Comparison of ENCODE assay signal across 33 cellular contexts in genomic region chr3:77599948-77600347, GRCh38.
"Had no signal": no experiment of that assay in that cellular context is flagged by ENCODE, and none has a peak within 500 bp of the region (broad histone marks: within the 10 kb centered on the region; RNA-seq: fewer than 3 reads in every experiment).

No MANE protein-coding gene starts in this region.

- H3K27ac ChIP-seq: adrenal gland, ascending aorta, body of pancreas, brain microvascular endothelial cell, breast epithelium, cardiac muscle cell had no signal

- H3K9me3 ChIP-seq: adrenal gland, ascending aorta, body of pancreas, breast epithelium had no signal

- H3K27me3 ChIP-seq: adrenal gland, ascending aorta, body of pancreas, brain microvascular endothelial cell, breast epithelium, cardiac muscle cell had no signal

- H3K4me3 ChIP-seq: adrenal gland, ascending aorta, body of pancreas, breast epithelium, cardiac muscle cell had no signal

- H3K36me3 ChIP-seq: adrenal gland, ascending aorta, brain microvascular endothelial cell, breast epithelium, cardiac muscle cell had no signal

- ATAC-seq: activated naive CD4-positive, alpha-beta T cell treated with anti-CD3 and anti-CD28 coated beads, Interleukin-2, amount 50 U/mL, for 72 hours; activated naive CD8-positive, alpha-beta T cell treated with anti-CD3 and anti-CD28 coated beads, Interleukin-2, amount 50 U/mL, for 24 hours; activated T-cell treated with anti-CD3 and anti-CD28 coated beads, Interleukin-2, amount 50 U/mL, for 4 hours; activated T-cell treated with anti-CD3 and anti-CD28 coated beads, Interleukin-2, amount 50 U/mL, for 72 hours; activated T-helper 17 cell treated with anti-CD3 and anti-CD28 coated beads, Interleukin-2, amount 50 U/mL, for 72 hours; body of pancreas had no signal

- H3K4me1 ChIP-seq: adrenal gland, ascending aorta, body of pancreas, breast epithelium had no signal

- FAIRE-seq: astrocyte, bronchial epithelial cell had no signal

- DNase-seq: activated effector memory CD4-positive, alpha-beta T cell treated with anti-CD3 and anti-CD28 coated beads, Interleukin-2, amount 50 U/mL, for 16 hours; activated effector memory CD4-positive, alpha-beta T cell treated with Interleukin-2 at 50 U/mL for 16 hours; activated gamma-delta T cell; activated gamma-delta T cell treated with Interleukin-2 at 50 U/mL for 16 hours; activated naive CD4-positive, alpha-beta T cell; activated naive CD4-positive, alpha-beta T cell treated with anti-CD3 and anti-CD28 coated beads for 36 hours; activated naive CD4-positive, alpha-beta T cell treated with anti-CD3 and anti-CD28 coated beads, Interleukin-2, amount 10 ng/mL, durations not matched to agents 7 days and 5 days; activated naive CD4-positive, alpha-beta T cell treated with anti-CD3 and anti-CD28 coated beads, Interleukin-2, amount 50 U/mL, for 16 hours; activated naive CD4-positive, alpha-beta T cell treated with Interleukin-2 at 50 U/mL for 16 hours; activated naive CD8-positive, alpha-beta T cell treated with anti-CD3 and anti-CD28 coated beads for 36 hours; activated naive CD8-positive, alpha-beta T cell treated with anti-CD3 and anti-CD28 coated beads, Interleukin-2, amount 10 ng/mL, durations not matched to agents 7 days and 5 days; activated naive CD8-positive, alpha-beta T cell treated with anti-CD3 and anti-CD28 coated beads, Interleukin-2, amount 50 U/mL, for 24 hours; activated T-cell treated with anti-CD3 and anti-CD28 coated beads, Interleukin-2, amount 50 U/mL, for 24 hours; activated T-cell treated with anti-CD3 and anti-CD28 coated beads, Interleukin-2, amount 50 U/mL, for 4 hours; activated T-cell treated with anti-CD3 and anti-CD28 coated beads, Interleukin-2, amount 50 U/mL, for 48 hours; activated T-cell treated with anti-CD3 and anti-CD28 coated beads, Interleukin-2, amount 50 U/mL, for 72 hours; adrenal gland; amniotic stem cell; amygdala; anterior cingulate cortex; aorta; body of pancreas; brain microvascular endothelial cell; caudate nucleus; central memory CD4-positive, alpha-beta T cell; cerebellar nuclear complex had no signal
